Comparison of ENCODE assay signal across 1 cellular context in the genomic region with DNA sequence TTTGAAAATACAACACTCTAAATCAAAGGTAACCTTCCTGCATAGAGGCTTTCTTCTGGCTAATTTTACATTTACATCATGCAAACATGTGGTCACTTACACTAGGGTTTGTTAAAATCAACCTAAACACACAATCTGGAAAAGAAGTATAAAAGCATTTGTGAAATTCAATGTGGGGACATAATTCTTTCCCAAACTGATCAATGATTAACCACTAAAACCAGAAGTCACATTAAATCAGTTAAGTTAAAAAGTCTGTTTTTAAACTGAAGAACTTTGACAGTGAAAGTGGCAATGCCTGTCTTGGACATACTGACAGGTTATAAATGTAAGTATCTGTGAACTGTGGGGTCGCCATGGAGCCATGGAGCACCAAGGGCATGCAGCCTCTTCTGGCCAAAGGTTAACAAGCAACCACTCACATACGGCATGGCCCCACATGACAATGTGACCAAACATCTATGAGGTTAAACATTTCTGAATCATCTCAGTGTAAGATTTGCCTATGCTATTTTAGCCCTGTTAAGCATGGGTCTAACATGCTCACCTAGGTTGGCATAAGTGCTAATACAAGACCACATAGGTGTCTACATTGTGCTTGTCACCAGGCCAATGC.
TF ChIP-seq lines count a peak whose summit lies in the region.

No MANE protein-coding gene starts in this region.

TF ChIP-seq in HepG2, 621 proteins besides CTCF, POLR2A, EP300 and RAD21 (continued from another document and continues in another):
- TF ChIP-seq KDM5B (CRISPR knock-in tag; IDR thresholded peaks at IDR 0.05; ENCODE audit: borderline replicate concordance): no peak
- no peak for TF ChIP-seq ZNF367 (CRISPR knock-in tag; IDR thresholded peaks at IDR 0.05; ENCODE audit: borderline replicate concordance)
- no peak for TF ChIP-seq ZNF383 (CRISPR knock-in tag; IDR thresholded peaks at IDR 0.05; ENCODE audit: borderline replicate concordance)
- TF ChIP-seq, protein P1, sequence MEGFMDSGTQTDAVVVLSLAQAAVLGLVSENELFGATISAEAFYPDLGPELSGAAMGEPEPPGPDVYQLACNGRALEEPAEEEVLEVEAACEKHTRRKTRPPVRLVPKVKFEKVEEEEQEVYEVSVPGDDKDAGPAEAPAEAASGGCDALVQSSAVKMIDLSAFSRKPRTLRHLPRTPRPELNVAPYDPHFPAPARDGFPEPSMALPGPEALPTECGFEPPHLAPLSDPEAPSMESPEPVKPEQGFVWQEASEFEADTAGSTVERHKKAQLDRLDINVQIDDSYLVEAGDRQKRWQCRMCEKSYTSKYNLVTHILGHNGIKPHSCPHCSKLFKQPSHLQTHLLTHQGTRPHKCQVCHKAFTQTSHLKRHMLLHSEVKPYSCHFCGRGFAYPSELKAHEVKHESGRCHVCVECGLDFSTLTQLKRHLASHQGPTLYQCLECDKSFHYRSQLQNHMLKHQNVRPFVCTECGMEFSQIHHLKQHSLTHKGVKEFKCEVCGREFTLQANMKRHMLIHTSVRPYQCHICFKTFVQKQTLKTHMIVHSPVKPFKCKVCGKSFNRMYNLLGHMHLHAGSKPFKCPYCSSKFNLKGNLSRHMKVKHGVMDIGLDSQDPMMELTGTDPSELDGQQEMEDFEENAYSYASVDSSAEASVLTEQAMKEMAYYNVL (CRISPR knock-in tag; IDR thresholded peaks at IDR 0.05; ENCODE audit: borderline replicate concordance): no peak
- TF ChIP-seq MXD4 (CRISPR knock-in tag; IDR thresholded peaks at IDR 0.05): no peak
- TF ChIP-seq NFE2L1 (CRISPR knock-in tag; IDR thresholded peaks at IDR 0.05; ENCODE audit: borderline replicate concordance): no peak
- TF ChIP-seq ZNF549 (CRISPR knock-in tag; IDR thresholded peaks at IDR 0.05): no peak
- TF ChIP-seq CHCHD3 (CRISPR knock-in tag; IDR thresholded peaks at IDR 0.05): no peak
- TF ChIP-seq GABPA (IDR thresholded peaks at IDR 0.05; ENCODE audit: low read depth, low read length): no peak
- no peak for TF ChIP-seq GABPA (CRISPR knock-in tag; IDR thresholded peaks at IDR 0.05; ENCODE audit: low read depth)
- TF ChIP-seq SSRP1 (CRISPR knock-in tag; IDR thresholded peaks at IDR 0.05): no peak
- peak; percentile 62 for TF ChIP-seq HNF4G (IDR thresholded peaks at IDR 0.05; ENCODE audit: borderline replicate concordance, low read depth, low read length)
- TF ChIP-seq HNF4G (CRISPR knock-in tag; IDR thresholded peaks at IDR 0.05; ENCODE audit: borderline replicate concordance, low read depth): no peak
- TF ChIP-seq, protein P2, sequence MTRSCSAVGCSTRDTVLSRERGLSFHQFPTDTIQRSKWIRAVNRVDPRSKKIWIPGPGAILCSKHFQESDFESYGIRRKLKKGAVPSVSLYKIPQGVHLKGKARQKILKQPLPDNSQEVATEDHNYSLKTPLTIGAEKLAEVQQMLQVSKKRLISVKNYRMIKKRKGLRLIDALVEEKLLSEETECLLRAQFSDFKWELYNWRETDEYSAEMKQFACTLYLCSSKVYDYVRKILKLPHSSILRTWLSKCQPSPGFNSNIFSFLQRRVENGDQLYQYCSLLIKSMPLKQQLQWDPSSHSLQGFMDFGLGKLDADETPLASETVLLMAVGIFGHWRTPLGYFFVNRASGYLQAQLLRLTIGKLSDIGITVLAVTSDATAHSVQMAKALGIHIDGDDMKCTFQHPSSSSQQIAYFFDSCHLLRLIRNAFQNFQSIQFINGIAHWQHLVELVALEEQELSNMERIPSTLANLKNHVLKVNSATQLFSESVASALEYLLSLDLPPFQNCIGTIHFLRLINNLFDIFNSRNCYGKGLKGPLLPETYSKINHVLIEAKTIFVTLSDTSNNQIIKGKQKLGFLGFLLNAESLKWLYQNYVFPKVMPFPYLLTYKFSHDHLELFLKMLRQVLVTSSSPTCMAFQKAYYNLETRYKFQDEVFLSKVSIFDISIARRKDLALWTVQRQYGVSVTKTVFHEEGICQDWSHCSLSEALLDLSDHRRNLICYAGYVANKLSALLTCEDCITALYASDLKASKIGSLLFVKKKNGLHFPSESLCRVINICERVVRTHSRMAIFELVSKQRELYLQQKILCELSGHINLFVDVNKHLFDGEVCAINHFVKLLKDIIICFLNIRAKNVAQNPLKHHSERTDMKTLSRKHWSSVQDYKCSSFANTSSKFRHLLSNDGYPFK (CRISPR knock-in tag; IDR thresholded peaks at IDR 0.05; ENCODE audit: borderline replicate concordance): no peak
- TF ChIP-seq, protein P3, sequence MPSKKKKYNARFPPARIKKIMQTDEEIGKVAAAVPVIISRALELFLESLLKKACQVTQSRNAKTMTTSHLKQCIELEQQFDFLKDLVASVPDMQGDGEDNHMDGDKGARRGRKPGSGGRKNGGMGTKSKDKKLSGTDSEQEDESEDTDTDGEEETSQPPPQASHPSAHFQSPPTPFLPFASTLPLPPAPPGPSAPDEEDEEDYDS (CRISPR knock-in tag; IDR thresholded peaks at IDR 0.05): no peak
- no peak for TF ChIP-seq ZNF558 (CRISPR knock-in tag; IDR thresholded peaks at IDR 0.05; ENCODE audit: borderline replicate concordance)
- TF ChIP-seq, protein P4, sequence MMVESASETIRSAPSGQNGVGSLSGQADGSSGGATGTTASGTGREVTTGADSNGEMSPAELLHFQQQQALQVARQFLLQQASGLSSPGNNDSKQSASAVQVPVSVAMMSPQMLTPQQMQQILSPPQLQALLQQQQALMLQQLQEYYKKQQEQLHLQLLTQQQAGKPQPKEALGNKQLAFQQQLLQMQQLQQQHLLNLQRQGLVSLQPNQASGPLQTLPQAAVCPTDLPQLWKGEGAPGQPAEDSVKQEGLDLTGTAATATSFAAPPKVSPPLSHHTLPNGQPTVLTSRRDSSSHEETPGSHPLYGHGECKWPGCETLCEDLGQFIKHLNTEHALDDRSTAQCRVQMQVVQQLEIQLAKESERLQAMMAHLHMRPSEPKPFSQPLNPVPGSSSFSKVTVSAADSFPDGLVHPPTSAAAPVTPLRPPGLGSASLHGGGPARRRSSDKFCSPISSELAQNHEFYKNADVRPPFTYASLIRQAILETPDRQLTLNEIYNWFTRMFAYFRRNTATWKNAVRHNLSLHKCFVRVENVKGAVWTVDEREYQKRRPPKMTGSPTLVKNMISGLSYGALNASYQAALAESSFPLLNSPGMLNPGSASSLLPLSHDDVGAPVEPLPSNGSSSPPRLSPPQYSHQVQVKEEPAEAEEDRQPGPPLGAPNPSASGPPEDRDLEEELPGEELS (CRISPR knock-in tag; IDR thresholded peaks at IDR 0.05): no peak
- TF ChIP-seq ADNP (CRISPR knock-in tag; IDR thresholded peaks at IDR 0.05): no peak
- no peak for TF ChIP-seq POLR2G (IDR thresholded peaks at IDR 0.05; ENCODE audit: low read depth, low read length)
- TF ChIP-seq FIP1L1 (IDR thresholded peaks at IDR 0.05; ENCODE audit: borderline replicate concordance, insufficient read depth, low read depth, low read length): no peak
- TF ChIP-seq ERF (CRISPR knock-in tag; IDR thresholded peaks at IDR 0.05): 0 out of 2 replicates have a peak, but pooled peaks have one; percentile 18
- no peak for TF ChIP-seq IRX3 (CRISPR knock-in tag; IDR thresholded peaks at IDR 0.05; ENCODE audit: borderline replicate concordance, low read depth)
- TF ChIP-seq, protein P5, sequence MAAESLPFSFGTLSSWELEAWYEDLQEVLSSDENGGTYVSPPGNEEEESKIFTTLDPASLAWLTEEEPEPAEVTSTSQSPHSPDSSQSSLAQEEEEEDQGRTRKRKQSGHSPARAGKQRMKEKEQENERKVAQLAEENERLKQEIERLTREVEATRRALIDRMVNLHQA (CRISPR knock-in tag; IDR thresholded peaks at IDR 0.05): no peak
- no peak for TF ChIP-seq THAP11 (CRISPR knock-in tag; IDR thresholded peaks at IDR 0.05)
- TF ChIP-seq, protein P6, sequence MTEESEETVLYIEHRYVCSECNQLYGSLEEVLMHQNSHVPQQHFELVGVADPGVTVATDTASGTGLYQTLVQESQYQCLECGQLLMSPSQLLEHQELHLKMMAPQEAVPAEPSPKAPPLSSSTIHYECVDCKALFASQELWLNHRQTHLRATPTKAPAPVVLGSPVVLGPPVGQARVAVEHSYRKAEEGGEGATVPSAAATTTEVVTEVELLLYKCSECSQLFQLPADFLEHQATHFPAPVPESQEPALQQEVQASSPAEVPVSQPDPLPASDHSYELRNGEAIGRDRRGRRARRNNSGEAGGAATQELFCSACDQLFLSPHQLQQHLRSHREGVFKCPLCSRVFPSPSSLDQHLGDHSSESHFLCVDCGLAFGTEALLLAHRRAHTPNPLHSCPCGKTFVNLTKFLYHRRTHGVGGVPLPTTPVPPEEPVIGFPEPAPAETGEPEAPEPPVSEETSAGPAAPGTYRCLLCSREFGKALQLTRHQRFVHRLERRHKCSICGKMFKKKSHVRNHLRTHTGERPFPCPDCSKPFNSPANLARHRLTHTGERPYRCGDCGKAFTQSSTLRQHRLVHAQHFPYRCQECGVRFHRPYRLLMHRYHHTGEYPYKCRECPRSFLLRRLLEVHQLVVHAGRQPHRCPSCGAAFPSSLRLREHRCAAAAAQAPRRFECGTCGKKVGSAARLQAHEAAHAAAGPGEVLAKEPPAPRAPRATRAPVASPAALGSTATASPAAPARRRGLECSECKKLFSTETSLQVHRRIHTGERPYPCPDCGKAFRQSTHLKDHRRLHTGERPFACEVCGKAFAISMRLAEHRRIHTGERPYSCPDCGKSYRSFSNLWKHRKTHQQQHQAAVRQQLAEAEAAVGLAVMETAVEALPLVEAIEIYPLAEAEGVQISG (CRISPR knock-in tag; IDR thresholded peaks at IDR 0.05): no peak
- TF ChIP-seq SNAPC2 (CRISPR knock-in tag; IDR thresholded peaks at IDR 0.05): no peak
- no peak for TF ChIP-seq NRL (CRISPR knock-in tag; IDR thresholded peaks at IDR 0.05; ENCODE audit: borderline replicate concordance)
- no peak for TF ChIP-seq GABPB1 (CRISPR knock-in tag; IDR thresholded peaks at IDR 0.05)
- no peak for TF ChIP-seq ZNF101 (CRISPR knock-in tag; IDR thresholded peaks at IDR 0.05; ENCODE audit: borderline replicate concordance, low read depth)
- TF ChIP-seq SMARCE1 (IDR thresholded peaks at IDR 0.05; ENCODE audit: borderline replicate concordance): no peak
- no peak for TF ChIP-seq ELF3 (CRISPR knock-in tag; IDR thresholded peaks at IDR 0.05)
- no peak for TF ChIP-seq NR2F6 (IDR thresholded peaks at IDR 0.05)
- TF ChIP-seq NR2F6 (CRISPR knock-in tag; IDR thresholded peaks at IDR 0.05): peak; percentile 37; the same call in 1 of the 2 replicates
- no peak for TF ChIP-seq GZF1 (CRISPR knock-in tag; IDR thresholded peaks at IDR 0.05)
- TF ChIP-seq ZNF652 (CRISPR knock-in tag; IDR thresholded peaks at IDR 0.05; ENCODE audit: borderline replicate concordance, low read depth): no peak
- no peak for TF ChIP-seq TBP (CRISPR knock-in tag; IDR thresholded peaks at IDR 0.05)
- TF ChIP-seq ZNF724P (CRISPR knock-in tag; IDR thresholded peaks at IDR 0.05; ENCODE audit: borderline replicate concordance): no peak
- no peak for TF ChIP-seq ZMYM2 (CRISPR knock-in tag; IDR thresholded peaks at IDR 0.05)
- no peak for TF ChIP-seq ZNF329 (CRISPR knock-in tag; IDR thresholded peaks at IDR 0.05; ENCODE audit: low read depth)
- TF ChIP-seq CBFB (CRISPR knock-in tag; IDR thresholded peaks at IDR 0.05): no peak
- no peak for TF ChIP-seq ZNF670 (CRISPR knock-in tag; IDR thresholded peaks at IDR 0.05; ENCODE audit: borderline replicate concordance)
- TF ChIP-seq ZNF879 (CRISPR knock-in tag; IDR thresholded peaks at IDR 0.05): no peak
- no peak for TF ChIP-seq PHF5A (CRISPR knock-in tag; IDR thresholded peaks at IDR 0.05; ENCODE audit: low read depth, unreplicated experiment)
- TF ChIP-seq, protein P7, sequence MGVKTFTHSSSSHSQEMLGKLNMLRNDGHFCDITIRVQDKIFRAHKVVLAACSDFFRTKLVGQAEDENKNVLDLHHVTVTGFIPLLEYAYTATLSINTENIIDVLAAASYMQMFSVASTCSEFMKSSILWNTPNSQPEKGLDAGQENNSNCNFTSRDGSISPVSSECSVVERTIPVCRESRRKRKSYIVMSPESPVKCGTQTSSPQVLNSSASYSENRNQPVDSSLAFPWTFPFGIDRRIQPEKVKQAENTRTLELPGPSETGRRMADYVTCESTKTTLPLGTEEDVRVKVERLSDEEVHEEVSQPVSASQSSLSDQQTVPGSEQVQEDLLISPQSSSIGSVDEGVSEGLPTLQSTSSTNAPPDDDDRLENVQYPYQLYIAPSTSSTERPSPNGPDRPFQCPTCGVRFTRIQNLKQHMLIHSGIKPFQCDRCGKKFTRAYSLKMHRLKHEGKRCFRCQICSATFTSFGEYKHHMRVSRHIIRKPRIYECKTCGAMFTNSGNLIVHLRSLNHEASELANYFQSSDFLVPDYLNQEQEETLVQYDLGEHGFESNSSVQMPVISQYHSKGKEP (CRISPR knock-in tag; IDR thresholded peaks at IDR 0.05): no peak
- TF ChIP-seq, protein P8, sequence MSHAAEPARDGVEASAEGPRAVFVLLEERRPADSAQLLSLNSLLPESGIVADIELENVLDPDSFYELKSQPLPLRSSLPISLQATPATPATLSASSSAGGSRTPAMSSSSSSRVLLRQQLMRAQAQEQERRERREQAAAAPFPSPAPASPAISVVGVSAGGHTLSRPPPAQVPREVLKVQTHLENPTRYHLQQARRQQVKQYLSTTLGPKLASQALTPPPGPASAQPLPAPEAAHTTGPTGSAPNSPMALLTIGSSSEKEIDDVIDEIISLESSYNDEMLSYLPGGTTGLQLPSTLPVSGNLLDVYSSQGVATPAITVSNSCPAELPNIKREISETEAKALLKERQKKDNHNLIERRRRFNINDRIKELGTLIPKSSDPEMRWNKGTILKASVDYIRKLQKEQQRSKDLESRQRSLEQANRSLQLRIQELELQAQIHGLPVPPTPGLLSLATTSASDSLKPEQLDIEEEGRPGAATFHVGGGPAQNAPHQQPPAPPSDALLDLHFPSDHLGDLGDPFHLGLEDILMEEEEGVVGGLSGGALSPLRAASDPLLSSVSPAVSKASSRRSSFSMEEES (CRISPR knock-in tag; IDR thresholded peaks at IDR 0.05): peak; percentile 60
- TF ChIP-seq ZNF274 (CRISPR knock-in tag; IDR thresholded peaks at IDR 0.05): no peak
- TF ChIP-seq JUN (CRISPR knock-in tag; IDR thresholded peaks at IDR 0.05): no peak
